Comparison of ENCODE assay signal across 1 cellular context in the genomic region with DNA sequence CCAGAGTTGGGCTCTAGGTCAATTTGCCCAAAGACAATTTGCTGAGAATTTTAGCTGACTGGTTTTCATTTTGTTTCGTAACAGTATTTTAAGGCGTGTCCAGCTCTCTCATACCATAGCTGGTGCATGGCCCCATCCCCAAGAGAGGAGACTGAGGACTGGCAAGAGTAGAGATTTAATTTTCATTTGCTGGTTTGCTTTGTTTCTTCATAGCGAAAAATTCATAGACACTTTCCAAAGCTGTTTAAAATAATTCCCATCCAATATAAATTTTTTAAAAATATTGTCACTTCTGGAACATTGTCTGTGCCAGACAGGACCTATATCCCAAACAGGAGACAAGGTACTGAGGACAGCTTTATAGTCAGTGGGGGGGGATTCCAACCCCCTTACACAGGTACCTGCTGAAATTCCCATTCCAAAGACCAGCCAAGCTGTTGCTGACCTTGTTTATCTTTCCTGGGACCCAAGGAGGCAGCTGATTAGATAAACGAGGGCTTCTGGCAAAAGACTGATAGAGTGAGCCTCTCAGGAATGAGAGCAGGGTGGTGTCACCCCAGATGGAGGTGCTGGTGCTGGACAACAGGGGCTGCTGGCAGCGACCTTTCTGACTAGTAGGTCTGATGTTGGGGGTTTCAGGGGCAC.
TF ChIP-seq lines count a peak whose summit lies in the region.

No MANE protein-coding gene starts in this region.

TF ChIP-seq in GM12878, 131 proteins besides CTCF, POLR2A, EP300 and RAD21 (continued from another document):
- TF ChIP-seq, protein P1, sequence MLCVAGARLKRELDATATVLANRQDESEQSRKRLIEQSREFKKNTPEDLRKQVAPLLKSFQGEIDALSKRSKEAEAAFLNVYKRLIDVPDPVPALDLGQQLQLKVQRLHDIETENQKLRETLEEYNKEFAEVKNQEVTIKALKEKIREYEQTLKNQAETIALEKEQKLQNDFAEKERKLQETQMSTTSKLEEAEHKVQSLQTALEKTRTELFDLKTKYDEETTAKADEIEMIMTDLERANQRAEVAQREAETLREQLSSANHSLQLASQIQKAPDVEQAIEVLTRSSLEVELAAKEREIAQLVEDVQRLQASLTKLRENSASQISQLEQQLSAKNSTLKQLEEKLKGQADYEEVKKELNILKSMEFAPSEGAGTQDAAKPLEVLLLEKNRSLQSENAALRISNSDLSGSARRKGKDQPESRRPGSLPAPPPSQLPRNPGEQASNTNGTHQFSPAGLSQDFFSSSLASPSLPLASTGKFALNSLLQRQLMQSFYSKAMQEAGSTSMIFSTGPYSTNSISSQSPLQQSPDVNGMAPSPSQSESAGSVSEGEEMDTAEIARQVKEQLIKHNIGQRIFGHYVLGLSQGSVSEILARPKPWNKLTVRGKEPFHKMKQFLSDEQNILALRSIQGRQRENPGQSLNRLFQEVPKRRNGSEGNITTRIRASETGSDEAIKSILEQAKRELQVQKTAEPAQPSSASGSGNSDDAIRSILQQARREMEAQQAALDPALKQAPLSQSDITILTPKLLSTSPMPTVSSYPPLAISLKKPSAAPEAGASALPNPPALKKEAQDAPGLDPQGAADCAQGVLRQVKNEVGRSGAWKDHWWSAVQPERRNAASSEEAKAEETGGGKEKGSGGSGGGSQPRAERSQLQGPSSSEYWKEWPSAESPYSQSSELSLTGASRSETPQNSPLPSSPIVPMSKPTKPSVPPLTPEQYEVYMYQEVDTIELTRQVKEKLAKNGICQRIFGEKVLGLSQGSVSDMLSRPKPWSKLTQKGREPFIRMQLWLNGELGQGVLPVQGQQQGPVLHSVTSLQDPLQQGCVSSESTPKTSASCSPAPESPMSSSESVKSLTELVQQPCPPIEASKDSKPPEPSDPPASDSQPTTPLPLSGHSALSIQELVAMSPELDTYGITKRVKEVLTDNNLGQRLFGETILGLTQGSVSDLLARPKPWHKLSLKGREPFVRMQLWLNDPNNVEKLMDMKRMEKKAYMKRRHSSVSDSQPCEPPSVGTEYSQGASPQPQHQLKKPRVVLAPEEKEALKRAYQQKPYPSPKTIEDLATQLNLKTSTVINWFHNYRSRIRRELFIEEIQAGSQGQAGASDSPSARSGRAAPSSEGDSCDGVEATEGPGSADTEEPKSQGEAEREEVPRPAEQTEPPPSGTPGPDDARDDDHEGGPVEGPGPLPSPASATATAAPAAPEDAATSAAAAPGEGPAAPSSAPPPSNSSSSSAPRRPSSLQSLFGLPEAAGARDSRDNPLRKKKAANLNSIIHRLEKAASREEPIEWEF (IDR thresholded peaks at IDR 0.05; ENCODE audit: insufficient replicate concordance, low read depth, low read length), result no peak
- TF ChIP-seq SUPT20H (IDR thresholded peaks at IDR 0.05; ENCODE audit: borderline replicate concordance, control insufficient read depth, low read depth, low read length), result no peak
- no peak for TF ChIP-seq HCFC1 (IDR thresholded peaks at IDR 0.05; ENCODE audit: low read length)
- TF ChIP-seq, protein P2, sequence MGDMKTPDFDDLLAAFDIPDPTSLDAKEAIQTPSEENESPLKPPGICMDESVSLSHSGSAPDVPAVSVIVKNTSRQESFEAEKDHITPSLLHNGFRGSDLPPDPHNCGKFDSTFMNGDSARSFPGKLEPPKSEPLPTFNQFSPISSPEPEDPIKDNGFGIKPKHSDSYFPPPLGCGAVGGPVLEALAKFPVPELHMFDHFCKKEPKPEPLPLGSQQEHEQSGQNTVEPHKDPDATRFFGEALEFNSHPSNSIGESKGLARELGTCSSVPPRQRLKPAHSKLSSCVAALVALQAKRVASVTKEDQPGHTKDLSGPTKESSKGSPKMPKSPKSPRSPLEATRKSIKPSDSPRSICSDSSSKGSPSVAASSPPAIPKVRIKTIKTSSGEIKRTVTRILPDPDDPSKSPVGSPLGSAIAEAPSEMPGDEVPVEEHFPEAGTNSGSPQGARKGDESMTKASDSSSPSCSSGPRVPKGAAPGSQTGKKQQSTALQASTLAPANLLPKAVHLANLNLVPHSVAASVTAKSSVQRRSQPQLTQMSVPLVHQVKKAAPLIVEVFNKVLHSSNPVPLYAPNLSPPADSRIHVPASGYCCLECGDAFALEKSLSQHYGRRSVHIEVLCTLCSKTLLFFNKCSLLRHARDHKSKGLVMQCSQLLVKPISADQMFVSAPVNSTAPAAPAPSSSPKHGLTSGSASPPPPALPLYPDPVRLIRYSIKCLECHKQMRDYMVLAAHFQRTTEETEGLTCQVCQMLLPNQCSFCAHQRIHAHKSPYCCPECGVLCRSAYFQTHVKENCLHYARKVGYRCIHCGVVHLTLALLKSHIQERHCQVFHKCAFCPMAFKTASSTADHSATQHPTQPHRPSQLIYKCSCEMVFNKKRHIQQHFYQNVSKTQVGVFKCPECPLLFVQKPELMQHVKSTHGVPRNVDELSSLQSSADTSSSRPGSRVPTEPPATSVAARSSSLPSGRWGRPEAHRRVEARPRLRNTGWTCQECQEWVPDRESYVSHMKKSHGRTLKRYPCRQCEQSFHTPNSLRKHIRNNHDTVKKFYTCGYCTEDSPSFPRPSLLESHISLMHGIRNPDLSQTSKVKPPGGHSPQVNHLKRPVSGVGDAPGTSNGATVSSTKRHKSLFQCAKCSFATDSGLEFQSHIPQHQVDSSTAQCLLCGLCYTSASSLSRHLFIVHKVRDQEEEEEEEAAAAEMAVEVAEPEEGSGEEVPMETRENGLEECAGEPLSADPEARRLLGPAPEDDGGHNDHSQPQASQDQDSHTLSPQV (IDR thresholded peaks at IDR 0.05), result no peak
- TF ChIP-seq FOS (IDR thresholded peaks at IDR 0.05; ENCODE audit: borderline replicate concordance, extremely low read depth, insufficient read length), result no peak
- TF ChIP-seq CHD1 (IDR thresholded peaks at IDR 0.05; ENCODE audit: low read depth, low read length), result no peak
- TF ChIP-seq EZH2 (IDR thresholded peaks at IDR 0.05; ENCODE audit: borderline replicate concordance, control insufficient read depth, low read depth, low read length), result no peak
- no peak for TF ChIP-seq YY1 (IDR thresholded peaks at IDR 0.05; ENCODE audit: low read depth, low read length)
- TF ChIP-seq, protein P3, sequence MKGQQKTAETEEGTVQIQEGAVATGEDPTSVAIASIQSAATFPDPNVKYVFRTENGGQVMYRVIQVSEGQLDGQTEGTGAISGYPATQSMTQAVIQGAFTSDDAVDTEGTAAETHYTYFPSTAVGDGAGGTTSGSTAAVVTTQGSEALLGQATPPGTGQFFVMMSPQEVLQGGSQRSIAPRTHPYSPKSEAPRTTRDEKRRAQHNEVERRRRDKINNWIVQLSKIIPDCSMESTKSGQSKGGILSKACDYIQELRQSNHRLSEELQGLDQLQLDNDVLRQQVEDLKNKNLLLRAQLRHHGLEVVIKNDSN (IDR thresholded peaks at IDR 0.05; ENCODE audit: borderline replicate concordance, extremely low read length, insufficient read depth, low read depth, low read length), result no peak
- TF ChIP-seq, protein P4, sequence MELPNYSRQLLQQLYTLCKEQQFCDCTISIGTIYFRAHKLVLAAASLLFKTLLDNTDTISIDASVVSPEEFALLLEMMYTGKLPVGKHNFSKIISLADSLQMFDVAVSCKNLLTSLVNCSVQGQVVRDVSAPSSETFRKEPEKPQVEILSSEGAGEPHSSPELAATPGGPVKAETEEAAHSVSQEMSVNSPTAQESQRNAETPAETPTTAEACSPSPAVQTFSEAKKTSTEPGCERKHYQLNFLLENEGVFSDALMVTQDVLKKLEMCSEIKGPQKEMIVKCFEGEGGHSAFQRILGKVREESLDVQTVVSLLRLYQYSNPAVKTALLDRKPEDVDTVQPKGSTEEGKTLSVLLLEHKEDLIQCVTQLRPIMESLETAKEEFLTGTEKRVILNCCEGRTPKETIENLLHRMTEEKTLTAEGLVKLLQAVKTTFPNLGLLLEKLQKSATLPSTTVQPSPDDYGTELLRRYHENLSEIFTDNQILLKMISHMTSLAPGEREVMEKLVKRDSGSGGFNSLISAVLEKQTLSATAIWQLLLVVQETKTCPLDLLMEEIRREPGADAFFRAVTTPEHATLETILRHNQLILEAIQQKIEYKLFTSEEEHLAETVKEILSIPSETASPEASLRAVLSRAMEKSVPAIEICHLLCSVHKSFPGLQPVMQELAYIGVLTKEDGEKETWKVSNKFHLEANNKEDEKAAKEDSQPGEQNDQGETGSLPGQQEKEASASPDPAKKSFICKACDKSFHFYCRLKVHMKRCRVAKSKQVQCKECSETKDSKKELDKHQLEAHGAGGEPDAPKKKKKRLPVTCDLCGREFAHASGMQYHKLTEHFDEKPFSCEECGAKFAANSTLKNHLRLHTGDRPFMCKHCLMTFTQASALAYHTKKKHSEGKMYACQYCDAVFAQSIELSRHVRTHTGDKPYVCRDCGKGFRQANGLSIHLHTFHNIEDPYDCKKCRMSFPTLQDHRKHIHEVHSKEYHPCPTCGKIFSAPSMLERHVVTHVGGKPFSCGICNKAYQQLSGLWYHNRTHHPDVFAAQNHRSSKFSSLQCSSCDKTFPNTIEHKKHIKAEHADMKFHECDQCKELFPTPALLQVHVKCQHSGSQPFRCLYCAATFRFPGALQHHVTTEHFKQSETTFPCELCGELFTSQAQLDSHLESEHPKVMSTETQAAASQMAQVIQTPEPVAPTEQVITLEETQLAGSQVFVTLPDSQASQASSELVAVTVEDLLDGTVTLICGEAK (IDR thresholded peaks at IDR 0.05; ENCODE audit: borderline replicate concordance), result no peak
- TF ChIP-seq, protein P5, sequence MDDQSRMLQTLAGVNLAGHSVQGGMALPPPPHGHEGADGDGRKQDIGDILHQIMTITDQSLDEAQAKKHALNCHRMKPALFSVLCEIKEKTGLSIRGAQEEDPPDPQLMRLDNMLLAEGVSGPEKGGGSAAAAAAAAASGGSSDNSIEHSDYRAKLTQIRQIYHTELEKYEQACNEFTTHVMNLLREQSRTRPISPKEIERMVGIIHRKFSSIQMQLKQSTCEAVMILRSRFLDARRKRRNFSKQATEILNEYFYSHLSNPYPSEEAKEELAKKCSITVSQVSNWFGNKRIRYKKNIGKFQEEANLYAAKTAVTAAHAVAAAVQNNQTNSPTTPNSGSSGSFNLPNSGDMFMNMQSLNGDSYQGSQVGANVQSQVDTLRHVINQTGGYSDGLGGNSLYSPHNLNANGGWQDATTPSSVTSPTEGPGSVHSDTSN (IDR thresholded peaks at IDR 0.05; ENCODE audit: insufficient replicate concordance, low read depth, low read length), result no peak
- no peak for TF ChIP-seq BHLHE40 (IDR thresholded peaks at IDR 0.05; ENCODE audit: borderline replicate concordance in 1 of 2, low read depth in 2 of 2, low read length in 1 of 2)
- TF ChIP-seq, protein P6, sequence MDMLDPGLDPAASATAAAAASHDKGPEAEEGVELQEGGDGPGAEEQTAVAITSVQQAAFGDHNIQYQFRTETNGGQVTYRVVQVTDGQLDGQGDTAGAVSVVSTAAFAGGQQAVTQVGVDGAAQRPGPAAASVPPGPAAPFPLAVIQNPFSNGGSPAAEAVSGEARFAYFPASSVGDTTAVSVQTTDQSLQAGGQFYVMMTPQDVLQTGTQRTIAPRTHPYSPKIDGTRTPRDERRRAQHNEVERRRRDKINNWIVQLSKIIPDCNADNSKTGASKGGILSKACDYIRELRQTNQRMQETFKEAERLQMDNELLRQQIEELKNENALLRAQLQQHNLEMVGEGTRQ (IDR thresholded peaks at IDR 0.05; ENCODE audit: borderline replicate concordance, low read depth, low read length), result no peak
- no peak for TF ChIP-seq POU2F2 (IDR thresholded peaks at IDR 0.05; ENCODE audit: borderline replicate concordance, low read depth, low read length)
- TF ChIP-seq, protein P7, sequence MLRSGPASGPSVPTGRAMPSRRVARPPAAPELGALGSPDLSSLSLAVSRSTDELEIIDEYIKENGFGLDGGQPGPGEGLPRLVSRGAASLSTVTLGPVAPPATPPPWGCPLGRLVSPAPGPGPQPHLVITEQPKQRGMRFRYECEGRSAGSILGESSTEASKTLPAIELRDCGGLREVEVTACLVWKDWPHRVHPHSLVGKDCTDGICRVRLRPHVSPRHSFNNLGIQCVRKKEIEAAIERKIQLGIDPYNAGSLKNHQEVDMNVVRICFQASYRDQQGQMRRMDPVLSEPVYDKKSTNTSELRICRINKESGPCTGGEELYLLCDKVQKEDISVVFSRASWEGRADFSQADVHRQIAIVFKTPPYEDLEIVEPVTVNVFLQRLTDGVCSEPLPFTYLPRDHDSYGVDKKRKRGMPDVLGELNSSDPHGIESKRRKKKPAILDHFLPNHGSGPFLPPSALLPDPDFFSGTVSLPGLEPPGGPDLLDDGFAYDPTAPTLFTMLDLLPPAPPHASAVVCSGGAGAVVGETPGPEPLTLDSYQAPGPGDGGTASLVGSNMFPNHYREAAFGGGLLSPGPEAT (IDR thresholded peaks at IDR 0.05; ENCODE audit: low read depth), result no peak
- TF ChIP-seq, protein P8, sequence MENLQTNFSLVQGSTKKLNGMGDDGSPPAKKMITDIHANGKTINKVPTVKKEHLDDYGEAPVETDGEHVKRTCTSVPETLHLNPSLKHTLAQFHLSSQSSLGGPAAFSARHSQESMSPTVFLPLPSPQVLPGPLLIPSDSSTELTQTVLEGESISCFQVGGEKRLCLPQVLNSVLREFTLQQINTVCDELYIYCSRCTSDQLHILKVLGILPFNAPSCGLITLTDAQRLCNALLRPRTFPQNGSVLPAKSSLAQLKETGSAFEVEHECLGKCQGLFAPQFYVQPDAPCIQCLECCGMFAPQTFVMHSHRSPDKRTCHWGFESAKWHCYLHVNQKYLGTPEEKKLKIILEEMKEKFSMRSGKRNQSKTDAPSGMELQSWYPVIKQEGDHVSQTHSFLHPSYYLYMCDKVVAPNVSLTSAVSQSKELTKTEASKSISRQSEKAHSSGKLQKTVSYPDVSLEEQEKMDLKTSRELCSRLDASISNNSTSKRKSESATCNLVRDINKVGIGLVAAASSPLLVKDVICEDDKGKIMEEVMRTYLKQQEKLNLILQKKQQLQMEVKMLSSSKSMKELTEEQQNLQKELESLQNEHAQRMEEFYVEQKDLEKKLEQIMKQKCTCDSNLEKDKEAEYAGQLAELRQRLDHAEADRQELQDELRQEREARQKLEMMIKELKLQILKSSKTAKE (IDR thresholded peaks at IDR 0.05; ENCODE audit: low read depth, poor library complexity, severe bottlenecking), result no peak
- TF ChIP-seq SMC3 (IDR thresholded peaks at IDR 0.05; ENCODE audit: borderline replicate concordance, low read length), result no peak
